In genomic region chr6:11601776-11602605, GRCh38 we compare ENCODE assay signal across 30 cellular contexts.
DNase-seq lines count a peak whose midpoint lies in the region; ATAC-seq and TF ChIP-seq lines count a peak whose summit lies in the region.
"Had no signal": no experiment of that assay in that cellular context is flagged by ENCODE, and none has a peak within 500 bp of the region (broad histone marks: within the 10 kb centered on the region; RNA-seq: fewer than 3 reads in every experiment).

No MANE protein-coding gene starts in this region.

- DNase-seq in GM23338 (ENCODE audit: low spot score) (no peak), PC-9 (peak; percentile 61 to 88), esophagus muscularis mucosa (ENCODE audit: extremely low spot score) (peak; percentile 62), mucosa of gallbladder (ENCODE audit: low spot score) (peak; percentile 26), occipital lobe (lab: John Stamatoyannopoulos, UW) (no peak), NCI-H526 (lab: John Stamatoyannopoulos, UW) (no peak)
- DNase-seq: activated CD4-positive, alpha-beta T cell treated with anti-CD3 and anti-CD28 coated beads, Interleukin-2, amount 50 U/mL, for 1 hour; activated CD4-positive, CD25-positive, alpha-beta regulatory T cell; activated gamma-delta T cell; activated naive CD8-positive, alpha-beta T cell treated with anti-CD3 and anti-CD28 coated beads for 36 hours; activated T-cell treated with anti-CD3 and anti-CD28 coated beads, Interleukin-2, amount 50 U/mL, for 4 hours; aorta; DMS79 treated with DMSO at 0.1 percent for 48 hours; effector CD8-positive, alpha-beta T cell; GF-D8; head of caudate nucleus; lower lobe of right lung; mucosa of descending colon; NCI-H1092; NCI-H1694 treated with DMSO at 0.1 percent for 48 hours; NCI-H446; NCI-H82; stimulated activated CD4-positive, alpha-beta T cell treated with anti-CD3 and anti-CD28 coated beads, Interleukin-15, amount 100 ng/mL, for 24 hours; stimulated activated CD4-positive, alpha-beta T cell treated with anti-CD3 and anti-CD28 coated beads, Interleukin-4, amount 100 ng/mL, for 4 hours had no signal

- H3F3A ChIP-seq in GM23338 (replicated peaks; ENCODE audit: low read depth) (no peaks in the 10 kb centered on the region), PC-9 (ENCODE audit: insufficient read depth, low read depth) (peaks cover 22% of the 10 kb centered on the region)

- no peak for TF ChIP-seq EP300 in esophagus muscularis mucosa (IDR thresholded peaks at IDR 0.05)

- WGBS in esophagus muscularis mucosa = 88% methylated on average over 7 of the region's 7 CpGs

- H3K79me2 ChIP-seq in GM23338 (replicated peaks; ENCODE audit: insufficient read depth) (no peaks in the 10 kb centered on the region), PC-9 (ENCODE audit: low read depth) (no peaks in the 10 kb centered on the region)

- H3K9me3 ChIP-seq in PC-9 (ENCODE audit: insufficient read depth, low read depth) (no peaks in the 10 kb centered on the region), esophagus muscularis mucosa (no peaks in the 10 kb centered on the region)
- H3K9me3 ChIP-seq: lower lobe of right lung, mucosa of descending colon, tibial nerve had no signal

- no peak overlapping the region for H3K27ac Mint-ChIP-seq in GM23338
- H3K27ac Mint-ChIP-seq: natural killer cell treated with Interleukin-12 subunit alpha and Interleukin-12 subunit beta and Interleukin-15 and Interleukin-18, amount 100 ng/mL, for 72 hours had no signal

- H2AFZ ChIP-seq in GM23338 (no peak overlapping the region; the same call in 1 of the 2 replicates), PC-9 (peak overlapping the region; percentile 6; the same call in 1 of the 2 replicates)

- no peak overlapping the region for H3K4me3 Mint-ChIP-seq in GM23338
- H3K4me3 Mint-ChIP-seq: activated naive CD8-positive, alpha-beta T cell treated with anti-CD3 and anti-CD28 coated beads for 36 hours; activated T-cell treated with anti-CD3 and anti-CD28 coated beads, Interleukin-2, amount 50 U/mL, for 4 hours; natural killer cell treated with Interleukin-12 subunit alpha and Interleukin-12 subunit beta and Interleukin-15 and Interleukin-18, amount 100 ng/mL, for 72 hours had no signal

- no peak for TF ChIP-seq POLR2A in esophagus muscularis mucosa (IDR thresholded peaks at IDR 0.05; ENCODE audit: low read depth)

- POLR2A ChIA-PET in PC-9 (lab: Charles Lee; ENCODE audit: unreplicated experiment) = interaction anchor here (0.9 kb wide), 1 partner anchor 38 kb away, joined by 3 read pairs; no protein-coding TSS in a partner anchor

- H3K27me3 ChIP-seq in GM23338 (ENCODE audit: insufficient read depth) (no peaks in the 10 kb centered on the region), PC-9 (ENCODE audit: insufficient read depth, low read depth) (no peaks in the 10 kb centered on the region), esophagus muscularis mucosa (no peaks in the 10 kb centered on the region)
- H3K27me3 ChIP-seq: BLaER1 treated with 17β-estradiol and CSF1 and Interleukin-3, amounts not matched to agents 10 nM and 100 nM; tibial nerve had no signal

- intact Hi-C loops in PC-9 (cut with micrococcal nuclease; ENCODE audit: unreplicated experiment) = no loop called here
- intact Hi-C loops in esophagus muscularis mucosa (cut with DNase I) = no loop called here

- ATAC-seq in GM23338 (peak; percentile 90), HG02759 (IDR thresholded peaks at IDR 0.05; ENCODE audit: unreplicated experiment) (no peak), HG02588 (IDR thresholded peaks at IDR 0.05; ENCODE audit: unreplicated experiment) (no peak)
- ATAC-seq: activated T-cell treated with anti-CD3 and anti-CD28 coated beads, Interleukin-2, amount 50 U/mL, for 4 hours; lower lobe of right lung; mucosa of descending colon; natural killer cell treated with Interleukin-12 subunit alpha and Interleukin-12 subunit beta and Interleukin-15 and Interleukin-18, amount 100 ng/mL, for 72 hours had no signal

- CTCF ChIA-PET in PC-9 (lab: Charles Lee) = no interaction called here

- H3K4me1 ChIP-seq in GM23338 (ENCODE audit: insufficient read depth) (no peaks in the 10 kb centered on the region; the same call in 1 of the 2 replicates), PC-9 (replicated peaks; ENCODE audit: insufficient read depth) (peaks cover 39% of the 10 kb centered on the region), esophagus muscularis mucosa (peaks cover 22 to 27% (median 23%) of the 10 kb centered on the region in 4 donors)

- H3K9me2 ChIP-seq in GM23338 (ENCODE audit: insufficient read depth) = peaks cover 16% of the 10 kb centered on the region; the same call in 1 of the 2 replicates
- no peaks in the 10 kb centered on the region for H3K9me2 ChIP-seq in PC-9 (ENCODE audit: insufficient read depth)

- H3K4me2 ChIP-seq in GM23338 (no peak overlapping the region), PC-9 (peak overlapping the region; percentile 47)
- H3K4me2 ChIP-seq: BLaER1 treated with 17β-estradiol and CSF1 and Interleukin-3, amounts not matched to agents 10 nM and 100 nM had no signal

- H3K36me3 ChIP-seq in GM23338 (ENCODE audit: insufficient read depth) = no peaks in the 10 kb centered on the region
- H3K36me3 ChIP-seq in PC-9 (ENCODE audit: low read depth) = no peaks in the 10 kb centered on the region
- H3K36me3 ChIP-seq in esophagus muscularis mucosa = no peaks in the 10 kb centered on the region
- H3K36me3 ChIP-seq: BLaER1 treated with 17β-estradiol and CSF1 and Interleukin-3, amounts not matched to agents 10 nM and 100 nM; lower lobe of right lung; tibial nerve had no signal

- no peak overlapping the region for H3K4me3 ChIP-seq in GM23338
- H3K4me3 ChIP-seq in PC-9 = no peak overlapping the region
- H3K4me3 ChIP-seq in esophagus muscularis mucosa = no peak overlapping the region
- H3K4me3 ChIP-seq: BLaER1 treated with 17β-estradiol and CSF1 and Interleukin-3, amounts not matched to agents 10 nM and 100 nM; lower lobe of right lung; mucosa of descending colon; tibial nerve had no signal

- H4K20me1 ChIP-seq in GM23338 (replicated peaks; ENCODE audit: insufficient read depth) (no peaks in the 10 kb centered on the region), PC-9 (ENCODE audit: insufficient read depth) (no peaks in the 10 kb centered on the region)
- H4K20me1 ChIP-seq: BLaER1 treated with 17β-estradiol and CSF1 and Interleukin-3, amounts not matched to agents 10 nM and 100 nM had no signal

- H3K27ac ChIP-seq in GM23338 (ENCODE audit: low read depth) = no peak overlapping the region
- H3K27ac ChIP-seq in PC-9 = peak overlapping the region; percentile 26
- no peak overlapping the region for H3K27ac ChIP-seq in esophagus muscularis mucosa (replicated peaks in 1 of 4)
- H3K27ac ChIP-seq: BLaER1 treated with 17β-estradiol and CSF1 and Interleukin-3, amounts not matched to agents 10 nM and 100 nM; lower lobe of right lung; RWPE1 had no signal

- TF ChIP-seq CTCF in GM23338 (conservative IDR thresholded peaks at IDR 0.05; ENCODE audit: low read depth in 2 of 2) = no peak
- TF ChIP-seq CTCF in PC-9 (conservative IDR thresholded peaks at IDR 0.05) = no peak
- no peak for TF ChIP-seq CTCF in esophagus muscularis mucosa (IDR thresholded peaks at IDR 0.05)

- H3K9me3 Mint-ChIP-seq in GM23338 = no peaks in the 10 kb centered on the region
- H3K9me3 Mint-ChIP-seq: activated naive CD8-positive, alpha-beta T cell treated with anti-CD3 and anti-CD28 coated beads for 36 hours; activated T-cell treated with anti-CD3 and anti-CD28 coated beads, Interleukin-2, amount 50 U/mL, for 4 hours; natural killer cell treated with Interleukin-12 subunit alpha and Interleukin-12 subunit beta and Interleukin-15 and Interleukin-18, amount 100 ng/mL, for 72 hours had no signal

- BruUV-seq in PC-9 (replicated peaks; lab: Mats Ljungman, UMichigan) = no TSS peak

- H3K4me1 Mint-ChIP-seq in GM23338 = peaks cover 22% of the 10 kb centered on the region
- H3K4me1 Mint-ChIP-seq: activated naive CD8-positive, alpha-beta T cell treated with anti-CD3 and anti-CD28 coated beads for 36 hours had no signal

- H3K27me3 Mint-ChIP-seq in GM23338 (ENCODE audit: insufficient read depth, low read depth, poor library complexity) = peaks cover 7% of the 10 kb centered on the region

- H3K36me3 Mint-ChIP-seq in GM23338 (ENCODE audit: low read depth) = no peaks in the 10 kb centered on the region; the same call in 2 of the 3 replicates
- H3K36me3 Mint-ChIP-seq: activated naive CD8-positive, alpha-beta T cell treated with anti-CD3 and anti-CD28 coated beads for 36 hours; natural killer cell treated with Interleukin-12 subunit alpha and Interleukin-12 subunit beta and Interleukin-15 and Interleukin-18, amount 100 ng/mL, for 72 hours had no signal

TF ChIP-seq in GM23338, 12 proteins besides CTCF, POLR2A, EP300 and RAD21:
- TF ChIP-seq JUNB (IDR thresholded peaks at IDR 0.05; ENCODE audit: unreplicated experiment) = no peak
- TF ChIP-seq ZNF114 (CRISPR knock-in tag; IDR thresholded peaks at IDR 0.05) = no peak
- no peak for TF ChIP-seq CREB1 (CRISPR knock-in tag; IDR thresholded peaks at IDR 0.05; ENCODE audit: low read depth)
TF ChIP-seq in GM23338: peak in this region for 0.

Comparison
In these comparisons a context has a peak if more than half of its experiments do, and no peak if none do; other contexts are left out.
1. DNase-seq: peak in PC-9 (2 of 2), esophagus muscularis mucosa (single experiment) and mucosa of gallbladder (single experiment); none in GM23338 (single experiment), occipital lobe (single experiment) and NCI-H526 (0 of 2).